ENCODE assay signal across 8 cellular contexts in the genomic region with DNA sequence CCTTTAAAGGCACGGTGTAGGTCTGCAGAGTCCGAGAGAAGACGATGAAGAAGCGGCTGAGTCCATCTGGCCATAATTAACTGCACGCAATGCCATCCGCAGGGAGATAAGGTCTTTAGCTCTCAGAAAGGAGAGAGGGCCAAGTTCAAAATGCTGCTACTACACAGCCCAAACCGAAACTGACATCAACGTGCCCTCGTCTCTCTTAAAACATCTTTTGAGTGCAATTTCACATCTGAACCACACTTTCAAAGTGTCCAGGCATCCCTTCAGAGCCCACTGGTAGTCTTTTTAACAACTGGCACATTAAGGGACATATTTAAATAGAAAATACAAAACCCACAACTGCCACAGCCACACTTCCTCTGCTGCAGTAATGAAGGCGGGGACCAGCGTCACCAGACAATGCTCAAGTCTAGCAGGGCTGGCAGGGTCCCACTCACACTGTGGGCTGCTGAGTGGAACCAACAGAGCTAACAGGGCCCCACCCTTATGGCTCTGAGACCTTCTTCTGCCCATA. TPM values are rescaled to one million over a fixed set of nuclear protein-coding genes. Genes with fewer than 3 reads are reported as not detected.
DNase-seq lines count a peak whose midpoint lies in the region; ATAC-seq and TF ChIP-seq lines count a peak whose summit lies in the region.

No MANE protein-coding gene starts in this region.

- no peaks in the 10 kb centered on the region for H3K9me3 ChIP-seq in right cardiac atrium (ENCODE audit: control insufficient read depth, low read length)

- H3K27ac Mint-ChIP-seq in mesothelial cell of epicardium, result no peak overlapping the region

- 74% methylated on average over 11 of the region's 11 CpGs for WGBS in right cardiac atrium

- TF ChIP-seq CTCF in mesothelial cell of epicardium (IDR thresholded peaks at IDR 0.05; ENCODE audit: unreplicated experiment), result no peak

- intact Hi-C loops in right cardiac atrium (cut with DNase I), result no loop called here

- H3K4me3 ChIP-seq in right cardiac atrium (ENCODE audit: low read length), result no peak overlapping the region

- H3K27me3 Mint-ChIP-seq in mesothelial cell of epicardium (ENCODE audit: low read depth), result no peaks in the 10 kb centered on the region

- peak overlapping the region; percentile 75 for H3K27ac ChIP-seq in right cardiac atrium (ENCODE audit: low read length)

- H3K27me3 ChIP-seq in right cardiac atrium (ENCODE audit: control insufficient read depth, insufficient read depth), result no peaks in the 10 kb centered on the region

- no peak overlapping the region for H3K4me3 Mint-ChIP-seq in mesothelial cell of epicardium

- ATAC-seq in HG03460 (IDR thresholded peaks at IDR 0.05; ENCODE audit: unreplicated experiment), result peak; percentile 72
- ATAC-seq in right cardiac atrium, result peak; percentile 66 to 77

- no peaks in the 10 kb centered on the region for H3K9me3 Mint-ChIP-seq in mesothelial cell of epicardium

- H3K36me3 Mint-ChIP-seq in mesothelial cell of epicardium, result peaks cover 19% of the 10 kb centered on the region

- DNase-seq in NK-92 treated with Interleukin-12 subunit alpha and Interleukin-12 subunit beta, amount 100 ng/mL, for 24 hours (lab: John Stamatoyannopoulos, UW), result peak; percentile 55
- no peak for DNase-seq in NK-92 (lab: John Stamatoyannopoulos, UW; ENCODE audit: unreplicated experiment)
- DNase-seq in activated T-cell treated with anti-CD3 and anti-CD28 coated beads for 1 hour (ENCODE audit: low read depth), result peak; percentile 58
- DNase-seq in right cardiac atrium, result peak; percentile 27 to 72 (median 57)
- peak; percentile 54 to 61 for DNase-seq in stimulated activated CD8-positive, alpha-beta memory T cell treated with anti-CD3 and anti-CD28 coated beads, Interleukin-7, amount 100 ng/mL, for 4 hours (ENCODE audit: low read depth in 2 of 2)
- no peak for DNase-seq in mesothelial cell of epicardium (ENCODE audit: low spot score in 2 of 2, unreplicated experiment in 2 of 2)
- no peak for DNase-seq in midbrain (lab: John Stamatoyannopoulos, UW)

- peaks cover 11% of the 10 kb centered on the region for H3K4me1 Mint-ChIP-seq in mesothelial cell of epicardium

- H3K4me1 ChIP-seq in right cardiac atrium (ENCODE audit: control insufficient read depth, insufficient read depth, low read length), result peaks cover 2% of the 10 kb centered on the region

RNA-seq across cellular contexts. Expression of gene ST3GAL5, which starts 35.8 kb away (rescaled TPM):
- total RNA-seq in right cardiac atrium, result 10 to 100 TPM in 2 of 4 donors, 1 to 10 TPM in 2; 8.7 to 14.0 (median 9.7) TPM
- polyA plus RNA-seq in right cardiac atrium, result 5.4 TPM
- 23.2 to 28.6 TPM (median 25.8 TPM) in 3 replicates for total RNA-seq in mesothelial cell of epicardium

Comparison
In these comparisons a context has a peak if more than half of its experiments do, and no peak if none do; other contexts are left out.
1. DNase-seq: peak in NK-92 treated with Interleukin-12 subunit alpha and Interleukin-12 subunit beta, amount 100 ng/mL, for 24 hours (single experiment), activated T-cell treated with anti-CD3 and anti-CD28 coated beads for 1 hour (single experiment), right cardiac atrium (3 of 3) and stimulated activated CD8-positive, alpha-beta memory T cell treated with anti-CD3 and anti-CD28 coated beads, Interleukin-7, amount 100 ng/mL, for 4 hours (2 of 2); none in NK-92 (single experiment), mesothelial cell of epicardium (0 of 2) and midbrain (single experiment).